ENCODE assay signal across 12 cellular contexts in genomic region chr5:147169399-147169798, GRCh38.
A peak's percentile ranks its signal among the peaks of the same experiment; 100 is the strongest.
DNase-seq lines count a peak whose midpoint lies in the region; ATAC-seq, FAIRE-seq and TF ChIP-seq lines count a peak whose summit lies in the region.
"Had no signal": no experiment of that assay in that cellular context is flagged by ENCODE, and none has a peak within 500 bp of the region (broad histone marks: within the 10 kb centered on the region; RNA-seq: fewer than 3 reads in every experiment).

No MANE protein-coding gene starts in this region.

- H3K79me2 ChIP-seq in astrocyte (ENCODE audit: insufficient read depth, low read length) = no peaks in the 10 kb centered on the region

- H3K36me3 ChIP-seq in astrocyte (ENCODE audit: insufficient read depth, low read length) = no peaks in the 10 kb centered on the region
- H3K36me3 ChIP-seq: cardiac muscle cell had no signal

- peaks cover 15% of the 10 kb centered on the region for H3K4me1 ChIP-seq in astrocyte (ENCODE audit: insufficient read depth, low read length)

- H2AFZ ChIP-seq in astrocyte (ENCODE audit: low read depth, low read length) = no peak overlapping the region

- no peak overlapping the region for H3K4me3 Mint-ChIP-seq in astrocyte (ENCODE audit: unreplicated experiment)

- no peaks in the 10 kb centered on the region for H3K27me3 ChIP-seq in astrocyte (ENCODE audit: insufficient read depth, low read length)
- H3K27me3 ChIP-seq: cardiac muscle cell had no signal

- no peak overlapping the region for H3K4me3 ChIP-seq in astrocyte (ENCODE audit: insufficient read depth, low read depth, low read length)
- H3K4me3 ChIP-seq: cardiac muscle cell had no signal

- H3K9ac ChIP-seq in astrocyte (ENCODE audit: low read length) = no peak overlapping the region

- ATAC-seq in GM18858 (IDR thresholded peaks at IDR 0.05; ENCODE audit: unreplicated experiment) (peak; percentile 44), HG03095 (IDR thresholded peaks at IDR 0.05; ENCODE audit: unreplicated experiment) (peak; percentile 71), omental fat pad (ENCODE audit: low FRiP score) (peak; percentile 62)
- no peak for ATAC-seq in activated naive CD4-positive, alpha-beta T cell treated with anti-CD3 and anti-CD28 coated beads, Interleukin-2, amount 50 U/mL, for 72 hours

- H3K27ac ChIP-seq in astrocyte (ENCODE audit: low read depth, low read length) = peak overlapping the region; percentile 47
- H3K27ac ChIP-seq: cardiac muscle cell had no signal

- H3K4me1 Mint-ChIP-seq in astrocyte (ENCODE audit: low read depth, unreplicated experiment) = peaks cover 42% of the 10 kb centered on the region

- peak overlapping the region; percentile 73 for H3K27ac Mint-ChIP-seq in astrocyte (ENCODE audit: unreplicated experiment)
- no peak overlapping the region for H3K27ac Mint-ChIP-seq in activated naive CD4-positive, alpha-beta T cell treated with anti-CD3 and anti-CD28 coated beads, Interleukin-2, amount 50 U/mL, for 72 hours

- TF ChIP-seq CTCF in astrocyte (IDR thresholded peaks at IDR 0.05; ENCODE audit: insufficient read depth, low read depth, low read length) = no peak
- no peak for TF ChIP-seq CTCF in omental fat pad (IDR thresholded peaks at IDR 0.05)

- H3K27me3 Mint-ChIP-seq in astrocyte (ENCODE audit: low read depth, unreplicated experiment) = no peaks in the 10 kb centered on the region

- no peaks in the 10 kb centered on the region for H3K36me3 Mint-ChIP-seq in astrocyte (ENCODE audit: low read depth, unreplicated experiment)
- H3K36me3 Mint-ChIP-seq in activated naive CD4-positive, alpha-beta T cell treated with anti-CD3 and anti-CD28 coated beads, Interleukin-2, amount 50 U/mL, for 72 hours = no peaks in the 10 kb centered on the region

- no peaks in the 10 kb centered on the region for H4K20me1 ChIP-seq in astrocyte (ENCODE audit: insufficient read depth, low read length)

- no peaks in the 10 kb centered on the region for H3K9me3 Mint-ChIP-seq in astrocyte (ENCODE audit: unreplicated experiment)
- H3K9me3 Mint-ChIP-seq in activated naive CD4-positive, alpha-beta T cell treated with anti-CD3 and anti-CD28 coated beads, Interleukin-2, amount 50 U/mL, for 72 hours = no peaks in the 10 kb centered on the region

- no peaks in the 10 kb centered on the region for H3K9me3 ChIP-seq in astrocyte (ENCODE audit: insufficient read depth, low read depth, low read length)

- DNase-seq in astrocyte (ENCODE audit: low read depth) (peak; percentile 90), omental fat pad (ENCODE audit: low spot score) (no peak), GM19240 (ENCODE audit: insufficient read length, low spot score) (no peak), occipital lobe (lab: John Stamatoyannopoulos, UW) (no peak), iPS-NIHi7 (ENCODE audit: extremely low spot score) (no peak)
- no peak for DNase-seq in activated naive CD4-positive, alpha-beta T cell treated with anti-CD3 and anti-CD28 coated beads, Interleukin-2, amount 50 U/mL, for 72 hours (ENCODE audit: low spot score in 2 of 2)
- DNase-seq: NCI-H524; stimulated activated CD4-positive, alpha-beta T cell treated with anti-CD3 and anti-CD28 coated beads, Interleukin-2, amount 100 ng/mL, for 24 hours had no signal

- FAIRE-seq in astrocyte (lab: Jason Lieb, UNC) = no peak
- FAIRE-seq: keratinocyte had no signal

- H3K4me2 ChIP-seq in astrocyte (ENCODE audit: low read length) = peak overlapping the region; percentile 51

Comparison
In these comparisons a context has a peak if more than half of its experiments do, and no peak if none do; other contexts are left out.
1. ATAC-seq: peak in GM18858 (single experiment), HG03095 (single experiment) and omental fat pad (single experiment); none in activated naive CD4-positive, alpha-beta T cell treated with anti-CD3 and anti-CD28 coated beads, Interleukin-2, amount 50 U/mL, for 72 hours (0 of 2).